Comparison of ENCODE assay signal across 9 cellular contexts in genomic region chr17:35021520-35022380, GRCh38. TPM values are rescaled to one million over a fixed set of nuclear protein-coding genes. Genes with fewer than 3 reads are reported as not detected.
DNase-seq lines count a peak whose midpoint lies in the region; TF ChIP-seq lines count a peak whose summit lies in the region.
"Had no signal": no experiment of that assay in that cellular context is flagged by ENCODE, and none has a peak within 500 bp of the region (broad histone marks: within the 10 kb centered on the region; RNA-seq: fewer than 3 reads in every experiment).

No MANE protein-coding gene starts in this region.

- DNase-seq in Peyer's patch: no peak
- DNase-seq in coronary artery (ENCODE audit: low spot score): no peak
- no peak for DNase-seq in osteocyte (ENCODE audit: extremely low spot score, unreplicated experiment)
- no peak for DNase-seq in COLO668 (lab: John Stamatoyannopoulos, UW; ENCODE audit: unreplicated experiment)
- no peak for DNase-seq in MV-4-11 (lab: John Stamatoyannopoulos, UW)
- DNase-seq in DMS 273 (lab: John Stamatoyannopoulos, UW; ENCODE audit: unreplicated experiment): no peak
- DNase-seq in HUDEP-2 (lab: John Stamatoyannopoulos, UW; ENCODE audit: unreplicated experiment in 76 of 76): no peak
- DNase-seq: RPMI8226 had no signal

- no peak for TF ChIP-seq POLR2A in Peyer's patch (IDR thresholded peaks at IDR 0.05)

- H3K9me3 ChIP-seq in BLaER1 (no peaks in the 10 kb centered on the region), Peyer's patch (no peaks in the 10 kb centered on the region)

- H3K36me3 ChIP-seq in BLaER1 (peaks cover 25% of the 10 kb centered on the region; the same call in 1 of the 2 replicates), Peyer's patch (peaks cover 0 to 44% (median 0%) of the 10 kb centered on the region in 3 donors)

- peaks cover 31% of the 10 kb centered on the region for H3K4me1 Mint-ChIP-seq in osteocyte (ENCODE audit: unreplicated experiment)

- no peak overlapping the region for H3K9ac ChIP-seq in BLaER1

- H3K4me1 ChIP-seq in BLaER1 (peaks cover 16% of the 10 kb centered on the region), Peyer's patch (peaks cover 0 to 8% (median 3%) of the 10 kb centered on the region in 4 donors)

- no peak overlapping the region for H3K4me3 ChIP-seq in BLaER1
- H3K4me3 ChIP-seq in Peyer's patch: no peak overlapping the region
- no peak overlapping the region for H3K4me3 ChIP-seq in coronary artery

- H3K27me3 ChIP-seq in BLaER1: no peaks in the 10 kb centered on the region
- H3K27me3 ChIP-seq in Peyer's patch: no peaks in the 10 kb centered on the region

- TF ChIP-seq CTCF in Peyer's patch (IDR thresholded peaks at IDR 0.05) (no peak), coronary artery (IDR thresholded peaks at IDR 0.05) (no peak), osteocyte (IDR thresholded peaks at IDR 0.05) (no peak)

- peak overlapping the region; percentile 77; the same call in 1 of the 2 replicates for H3K4me2 ChIP-seq in BLaER1

- peak overlapping the region; percentile 96 for H3K27ac Mint-ChIP-seq in osteocyte (ENCODE audit: unreplicated experiment)

- no peaks in the 10 kb centered on the region for H3K27me3 Mint-ChIP-seq in osteocyte (ENCODE audit: unreplicated experiment)

- H3K4me3 Mint-ChIP-seq in osteocyte (ENCODE audit: unreplicated experiment): no peak overlapping the region

- H3K36me3 Mint-ChIP-seq in osteocyte (ENCODE audit: unreplicated experiment): peaks cover 24% of the 10 kb centered on the region

- no peaks in the 10 kb centered on the region for H3K9me3 Mint-ChIP-seq in osteocyte (ENCODE audit: unreplicated experiment)

- H3K27ac ChIP-seq in BLaER1 (no peak overlapping the region), Peyer's patch (peak overlapping the region in 3 of 4 donors; percentile 59 to 78 (median 64)), coronary artery (peak overlapping the region; percentile 61 to 86)

- H4K20me1 ChIP-seq in BLaER1: no peaks in the 10 kb centered on the region

RNA-seq across cellular contexts. Expression of gene LIG3, which starts 41.4 kb away (rescaled TPM):
- total RNA-seq in Peyer's patch (10 to 100 TPM; 19.6 to 82.5 (median 36.3) TPM), osteocyte (38.6 and 44.7 TPM in 2 replicates)

RNA-seq across cellular contexts. Expression of gene RFFL, which starts 41.8 kb away (rescaled TPM):
- 10 to 100 TPM; 33.0 to 76.7 (median 43.0) TPM for total RNA-seq in Peyer's patch
- 19.3 and 22.9 TPM in 2 replicates for total RNA-seq in osteocyte
